In genomic region chr16:18037051-18037450, GRCh38 we compare ENCODE assay signal across 25 cellular contexts.
DNase-seq lines count a peak whose midpoint lies in the region; ATAC-seq, FAIRE-seq and TF ChIP-seq lines count a peak whose summit lies in the region.
"Had no signal": no experiment of that assay in that cellular context is flagged by ENCODE, and none has a peak within 500 bp of the region (broad histone marks: within the 10 kb centered on the region; RNA-seq: fewer than 3 reads in every experiment).

No MANE protein-coding gene starts in this region.

- H3K79me2 ChIP-seq in HepG2 (ENCODE audit: insufficient read depth, low read length): no peaks in the 10 kb centered on the region
- no peaks in the 10 kb centered on the region; the same call in 2 of the 3 replicates for H3K79me2 ChIP-seq in K562 (ENCODE audit: control insufficient read depth, insufficient read depth, low read length)

- H3K4me2 ChIP-seq in HepG2 (ENCODE audit: low read depth, low read length) (no peak overlapping the region), K562 (ENCODE audit: insufficient read depth, low read length) (no peak overlapping the region)
- H3K4me2 ChIP-seq: A549, BLaER1 had no signal

- TF ChIP-seq CTCF in HepG2 (CRISPR knock-in tag; IDR thresholded peaks at IDR 0.05) (no peak), right lobe of liver (IDR thresholded peaks at IDR 0.05) (no peak), K562 (IDR thresholded peaks at IDR 0.05 in 2 of 3, conservative IDR thresholded peaks at IDR 0.05 in 1 of 3; ENCODE audit: insufficient read depth in 2 of 3, low read depth in 1 of 3, low read length in 3 of 3) (no peak)

- in situ Hi-C loops in HepG2 (cut with HindIII; ENCODE audit: extremely low pct_ligation_motif_present, low pct_unique_long_range_greater_than_20kb): no loop called here
- in situ Hi-C loops in K562 (cut with MboI): no loop called here

- H3K9me3 ChIP-seq in HepG2 (ENCODE audit: low read length) (no peaks in the 10 kb centered on the region), right lobe of liver (no peaks in the 10 kb centered on the region), K562 (replicated peaks; ENCODE audit: control insufficient read depth, insufficient read depth, low read depth, low read length) (no peaks in the 10 kb centered on the region)
- H3K9me3 ChIP-seq: A549, BE2C had no signal

- intact Hi-C loops in HepG2 (cut with micrococcal nuclease; ENCODE audit: unreplicated experiment) (no loop called here), right lobe of liver (cut with DNase I) (no loop called here), K562 (cut with micrococcal nuclease) (no loop called here)

- TF ChIP-seq EP300 in HepG2 (IDR thresholded peaks at IDR 0.05; ENCODE audit: low read depth in 2 of 2, low read length in 2 of 2) (no peak), HepG2 (CRISPR knock-in tag; IDR thresholded peaks at IDR 0.05; ENCODE audit: borderline replicate concordance) (no peak), K562 (IDR thresholded peaks at IDR 0.05; ENCODE audit: low read length) (no peak)

- POLR2A ChIA-PET in HepG2 (lab: Yijun Ruan, JAX): no interaction called here
- POLR2A ChIA-PET in K562 (lab: Yijun Ruan, JAX): no interaction called here

- TF ChIP-seq POLR2A in HepG2 (IDR thresholded peaks at IDR 0.05; ENCODE audit: insufficient read depth in 1 of 2, low read depth in 2 of 2, low read length in 2 of 2): no peak
- TF ChIP-seq POLR2A in right lobe of liver (IDR thresholded peaks at IDR 0.05): no peak
- no peak for TF ChIP-seq POLR2A in K562 (conservative IDR thresholded peaks at IDR 0.05)

- no peaks in the 10 kb centered on the region for H3K9me1 ChIP-seq in K562 (ENCODE audit: control insufficient read depth, insufficient read depth, low read length)

- CTCF ChIA-PET in HepG2 (lab: Yijun Ruan, JAX; ENCODE audit: low intra/inter-chr PET ratio, low total read pairs) (no interaction called here), K562 (lab: Yijun Ruan, JAX; ENCODE audit: low intra/inter-chr PET ratio) (no interaction called here)

- H3K27ac ChIP-seq in HepG2 (ENCODE audit: extremely low read length, insufficient read depth, low read length) (no peak overlapping the region), right lobe of liver (no peak overlapping the region), K562 (ENCODE audit: extremely low read depth, low read depth, low read length) (no peak overlapping the region)
- H3K27ac ChIP-seq: 22Rv1, A549, BLaER1 had no signal

- TF ChIP-seq RAD21 in HepG2 (CRISPR knock-in tag; IDR thresholded peaks at IDR 0.05): no peak
- no peak for TF ChIP-seq RAD21 in K562 (CRISPR knock-in tag; conservative IDR thresholded peaks at IDR 0.05 in 1 of 2, IDR thresholded peaks at IDR 0.05 in 1 of 2)

- WGBS in HepG2 (ENCODE audit: low lambda C conversion rate): 0% methylated on average over 1 of the region's 1 CpG
- 79% methylated on average over 1 of the region's 1 CpG for WGBS in right lobe of liver (ENCODE audit: insufficient coverage, low coverage, low lambda C conversion rate, missing lambda C conversion rate)
- 16% methylated on average over 1 of the region's 1 CpG for WGBS in K562 (ENCODE audit: insufficient coverage, low coverage, missing lambda C conversion rate)

- H3K27me3 ChIP-seq in HepG2 (ENCODE audit: control insufficient read depth in 1 of 2, insufficient read depth in 2 of 2, low read length in 2 of 2) (no peaks in the 10 kb centered on the region), right lobe of liver (no peaks in the 10 kb centered on the region), K562 (ENCODE audit: control insufficient read depth in 2 of 2, insufficient read depth in 2 of 2, low read length in 2 of 2) (no peaks in the 10 kb centered on the region)
- H3K27me3 ChIP-seq: BE2C, BLaER1 had no signal

- no peaks in the 10 kb centered on the region for H3K4me1 ChIP-seq in HepG2 (ENCODE audit: insufficient read depth, low read length)
- no peaks in the 10 kb centered on the region for H3K4me1 ChIP-seq in right lobe of liver
- H3K4me1 ChIP-seq in K562 (replicated peaks in 1 of 2; ENCODE audit: control insufficient read depth in 2 of 2, insufficient read depth in 2 of 2, low read length in 2 of 2): no peaks in the 10 kb centered on the region
- H3K4me1 ChIP-seq: A549, BE2C, BLaER1 had no signal

- H3K9ac ChIP-seq in HepG2 (ENCODE audit: insufficient read depth, low read depth, low read length): no peak overlapping the region
- H3K9ac ChIP-seq in K562 (ENCODE audit: insufficient read depth in 1 of 2, low read depth in 2 of 2, low read length in 2 of 2): no peak overlapping the region
- H3K9ac ChIP-seq: BLaER1 had no signal

- H3K36me3 ChIP-seq in HepG2 (replicated peaks in 1 of 2; ENCODE audit: control insufficient read depth in 1 of 2, insufficient read depth in 2 of 2, low read length in 2 of 2) (no peaks in the 10 kb centered on the region), right lobe of liver (no peaks in the 10 kb centered on the region), K562 (ENCODE audit: control insufficient read depth, insufficient read depth, low read length) (peaks cover 28% of the 10 kb centered on the region; the same call in 2 of the 3 replicates)
- H3K36me3 ChIP-seq: BE2C, BLaER1 had no signal

- no peak for FAIRE-seq in HepG2 (lab: Jason Lieb, UNC)
- no peak for FAIRE-seq in K562 (lab: Jason Lieb, UNC)
- FAIRE-seq: A549, GM12878, GM12892, GM18507 had no signal

- ATAC-seq in HepG2 (no peak), right lobe of liver (no peak), K562 (no peak), HG03175 (IDR thresholded peaks at IDR 0.05; ENCODE audit: unreplicated experiment) (no peak)
- ATAC-seq: A549, GM12878 had no signal

- H2AFZ ChIP-seq in HepG2 (ENCODE audit: low read length): no peak overlapping the region
- no peak overlapping the region for H2AFZ ChIP-seq in K562 (ENCODE audit: low read depth, low read length)

- no TSS peak for BruUV-seq in HepG2 (replicated peaks; lab: Mats Ljungman, UMichigan)
- no TSS peak for BruUV-seq in K562 (replicated peaks; lab: Mats Ljungman, UMichigan)

- DNase-seq in HepG2 (ENCODE audit: low spot score) (no peak), right lobe of liver (no peak), K562 (ENCODE audit: extremely low read depth in 1 of 4, low spot score in 3 of 4) (no peak), Ammon's horn (ENCODE audit: low spot score) (no peak)
- DNase-seq: AML-193; BE2C; C1 segment of cervical spinal cord; CD4-positive, alpha-beta memory T cell; CD4-positive, CD25-positive, alpha-beta regulatory T cell; CD8-positive, alpha-beta memory T cell; COR-L47; DMS 273 treated with DMSO at 0.1 percent for 48 hours; DMS153; DMS53; DMS79; DND-41; EL; GDM1 had no signal

- no peak overlapping the region for H3K4me3 ChIP-seq in HepG2 (replicated peaks in 1 of 3; ENCODE audit: insufficient read depth in 1 of 3, low read depth in 2 of 3, low read length in 3 of 3)
- no peak overlapping the region for H3K4me3 ChIP-seq in right lobe of liver
- no peak overlapping the region for H3K4me3 ChIP-seq in K562
- H3K4me3 ChIP-seq: A549, BLaER1, GM12878 had no signal

- H4K20me1 ChIP-seq in HepG2 (ENCODE audit: insufficient read depth, low read length) (no peaks in the 10 kb centered on the region), K562 (replicated peaks; ENCODE audit: control insufficient read depth, insufficient read depth, low read length) (no peaks in the 10 kb centered on the region)
- H4K20me1 ChIP-seq: BLaER1 had no signal

TF ChIP-seq in HepG2, 621 proteins besides CTCF, POLR2A, EP300 and RAD21 (continues in another document):
- TF ChIP-seq FOXP1 (IDR thresholded peaks at IDR 0.05): peak; percentile 59
- TF ChIP-seq FOXP1 (CRISPR knock-in tag; IDR thresholded peaks at IDR 0.05): no peak
- no peak for TF ChIP-seq TMF1 (CRISPR knock-in tag; IDR thresholded peaks at IDR 0.05; ENCODE audit: low read depth)
- no peak for TF ChIP-seq FOXO1 (CRISPR knock-in tag; IDR thresholded peaks at IDR 0.05)
- peak; percentile 72 for TF ChIP-seq ATF7 (IDR thresholded peaks at IDR 0.05)
- no peak for TF ChIP-seq ATF7 (CRISPR knock-in tag; IDR thresholded peaks at IDR 0.05)
- peak; percentile 60; the same call in 1 of the 2 replicates for TF ChIP-seq FOXK2 (IDR thresholded peaks at IDR 0.05)
- no peak for TF ChIP-seq ZMYM4 (CRISPR knock-in tag; IDR thresholded peaks at IDR 0.05)
- TF ChIP-seq SOX6 (IDR thresholded peaks at IDR 0.05): peak; percentile 93; the same call in 1 of the 2 replicates
- no peak for TF ChIP-seq SOX6 (CRISPR knock-in tag; IDR thresholded peaks at IDR 0.05)
- no peak for TF ChIP-seq ZEB1 (IDR thresholded peaks at IDR 0.05; ENCODE audit: insufficient replicate concordance, low read depth)
- TF ChIP-seq ZNF878 (CRISPR knock-in tag; IDR thresholded peaks at IDR 0.05): no peak
- peak; percentile 64; the same call in 1 of the 2 replicates for TF ChIP-seq IKZF1 (IDR thresholded peaks at IDR 0.05)
- TF ChIP-seq PHB2 (IDR thresholded peaks at IDR 0.05; ENCODE audit: partially characterized antibody): peak; percentile 77

TF ChIP-seq in K562, 482 proteins besides CTCF, POLR2A, EP300 and RAD21:
- TF ChIP-seq CTBP1 (IDR thresholded peaks at IDR 0.05; ENCODE audit: borderline replicate concordance) (0 out of 2 replicates have a peak, but pooled peaks have one; percentile 27), EHMT2 (IDR thresholded peaks at IDR 0.05) (0 out of 2 replicates have a peak, but pooled peaks have one; percentile 15), HDAC1 (IDR thresholded peaks at IDR 0.05) (peak in 1 of 2 experiments; percentile 63; a peak in 2 of 4 replicates), KDM1A (IDR thresholded peaks at IDR 0.05) (peak; percentile 17 to 30; a peak in 1 of 4 replicates), RBM15 (IDR thresholded peaks at IDR 0.05; ENCODE audit: insufficient read depth, low read length) (no peak), PTRF (tag; IDR thresholded peaks at IDR 0.05) (no peak), SAFB (IDR thresholded peaks at IDR 0.05; ENCODE audit: borderline replicate concordance, low read depth, low read length) (no peak)
- TF ChIP-seq, protein P1, sequence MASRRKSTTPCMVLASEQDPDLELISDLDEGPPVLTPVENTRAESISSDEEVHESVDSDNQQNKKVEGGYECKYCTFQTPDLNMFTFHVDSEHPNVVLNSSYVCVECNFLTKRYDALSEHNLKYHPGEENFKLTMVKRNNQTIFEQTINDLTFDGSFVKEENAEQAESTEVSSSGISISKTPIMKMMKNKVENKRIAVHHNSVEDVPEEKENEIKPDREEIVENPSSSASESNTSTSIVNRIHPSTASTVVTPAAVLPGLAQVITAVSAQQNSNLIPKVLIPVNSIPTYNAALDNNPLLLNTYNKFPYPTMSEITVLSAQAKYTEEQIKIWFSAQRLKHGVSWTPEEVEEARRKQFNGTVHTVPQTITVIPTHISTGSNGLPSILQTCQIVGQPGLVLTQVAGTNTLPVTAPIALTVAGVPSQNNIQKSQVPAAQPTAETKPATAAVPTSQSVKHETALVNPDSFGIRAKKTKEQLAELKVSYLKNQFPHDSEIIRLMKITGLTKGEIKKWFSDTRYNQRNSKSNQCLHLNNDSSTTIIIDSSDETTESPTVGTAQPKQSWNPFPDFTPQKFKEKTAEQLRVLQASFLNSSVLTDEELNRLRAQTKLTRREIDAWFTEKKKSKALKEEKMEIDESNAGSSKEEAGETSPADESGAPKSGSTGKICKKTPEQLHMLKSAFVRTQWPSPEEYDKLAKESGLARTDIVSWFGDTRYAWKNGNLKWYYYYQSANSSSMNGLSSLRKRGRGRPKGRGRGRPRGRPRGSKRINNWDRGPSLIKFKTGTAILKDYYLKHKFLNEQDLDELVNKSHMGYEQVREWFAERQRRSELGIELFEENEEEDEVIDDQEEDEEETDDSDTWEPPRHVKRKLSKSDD (conservative IDR thresholded peaks at IDR 0.05; ENCODE audit: low read length): no peak

Comparison
In these comparisons a context has a peak if more than half of its experiments do, and no peak if none do; other contexts are left out.
1. Of the 241 proteins assayed by ChIP-seq in both HepG2 and K562: peak only in HepG2: FOXK2, PHB2 and ZNF282; only in K562: EHMT2 and KDM1A; in both: none; in neither: 229; mixed calls (peak in some experiments, not most) for 7.